In genomic region chr18:11932393-11932792, GRCh38 we compare ENCODE assay signal across 39 cellular contexts.
"Had no signal": no experiment of that assay in that cellular context is flagged by ENCODE, and none has a peak within 500 bp of the region (broad histone marks: within the 10 kb centered on the region; RNA-seq: fewer than 3 reads in every experiment).

No MANE protein-coding gene starts in this region.

- H3K4me1 ChIP-seq: adrenal gland, ascending aorta, body of pancreas, breast epithelium had no signal

- ATAC-seq: activated naive CD4-positive, alpha-beta T cell treated with anti-CD3 and anti-CD28 coated beads, Interleukin-2, amount 50 U/mL, for 72 hours; activated T-cell treated with anti-CD3 and anti-CD28 coated beads, Interleukin-2, amount 50 U/mL, for 4 hours; activated T-cell treated with anti-CD3 and anti-CD28 coated beads, Interleukin-2, amount 50 U/mL, for 72 hours; activated T-helper 17 cell treated with anti-CD3 and anti-CD28 coated beads, Interleukin-2, amount 50 U/mL, for 72 hours; body of pancreas had no signal

- H3K27ac Mint-ChIP-seq: activated naive CD4-positive, alpha-beta T cell treated with anti-CD3 and anti-CD28 coated beads for 36 hours; activated naive CD4-positive, alpha-beta T cell treated with anti-CD3 and anti-CD28 coated beads, Interleukin-2, amount 10 ng/mL, durations not matched to agents 7 days and 5 days; activated naive CD4-positive, alpha-beta T cell treated with anti-CD3 and anti-CD28 coated beads, Interleukin-2, amount 50 U/mL, for 24 hours; activated naive CD4-positive, alpha-beta T cell treated with anti-CD3 and anti-CD28 coated beads, Interleukin-2, amount 50 U/mL, for 72 hours; activated naive CD8-positive, alpha-beta T cell; activated naive CD8-positive, alpha-beta T cell treated with anti-CD3 and anti-CD28 coated beads for 36 hours; activated naive CD8-positive, alpha-beta T cell treated with anti-CD3 and anti-CD28 coated beads, Interleukin-2, amount 10 ng/mL, durations not matched to agents 7 days and 5 days; activated T-cell treated with anti-CD3 and anti-CD28 coated beads, Interleukin-2, amount 50 U/mL, for 24 hours; activated T-cell treated with anti-CD3 and anti-CD28 coated beads, Interleukin-2, amount 50 U/mL, for 72 hours; activated T-helper 1 cell treated with anti-CD3 and anti-CD28 coated beads, Interleukin-12 subunit alpha, Interleukin-12 subunit beta, Interleukin-2, Interleukin-4 antibody, amounts not matched to agents 30 ng/mL and 10 ng/mL and 1 ng/mL, durations not matched to agents 14 hours and 24 hours and 36 hours; activated T-helper 17 cell treated with anti-CD3 and anti-CD28 coated beads, Interleukin-2, amount 50 U/mL, for 72 hours; activated T-helper 2 cell treated with anti-CD3 and anti-CD28 coated beads, Interferon-gamma antibody, Interleukin-2, Interleukin-4, amounts not matched to agents 10 μg/mL and 5 μg/mL and 100 μg/mL, durations not matched to agents 14 hours and 24 hours and 36 hours; brain had no signal

- H3K4me3 Mint-ChIP-seq: activated naive CD4-positive, alpha-beta T cell treated with anti-CD3 and anti-CD28 coated beads for 36 hours; activated naive CD4-positive, alpha-beta T cell treated with anti-CD3 and anti-CD28 coated beads, Interleukin-2, amount 10 ng/mL, durations not matched to agents 7 days and 5 days; activated naive CD4-positive, alpha-beta T cell treated with anti-CD3 and anti-CD28 coated beads, Interleukin-2, amount 50 U/mL, for 24 hours; activated naive CD8-positive, alpha-beta T cell; activated naive CD8-positive, alpha-beta T cell treated with anti-CD3 and anti-CD28 coated beads for 36 hours; activated naive CD8-positive, alpha-beta T cell treated with anti-CD3 and anti-CD28 coated beads, Interleukin-2, amount 10 ng/mL, durations not matched to agents 7 days and 5 days; activated T-cell treated with anti-CD3 and anti-CD28 coated beads, Interleukin-2, amount 50 U/mL, for 24 hours; activated T-cell treated with anti-CD3 and anti-CD28 coated beads, Interleukin-2, amount 50 U/mL, for 4 hours; activated T-cell treated with anti-CD3 and anti-CD28 coated beads, Interleukin-2, amount 50 U/mL, for 72 hours; activated T-helper 1 cell treated with anti-CD3 and anti-CD28 coated beads, Interleukin-12 subunit alpha, Interleukin-12 subunit beta, Interleukin-2, Interleukin-4 antibody, amounts not matched to agents 30 ng/mL and 10 ng/mL and 1 ng/mL, durations not matched to agents 14 hours and 24 hours and 36 hours; activated T-helper 17 cell treated with anti-CD3 and anti-CD28 coated beads, Interleukin-2, amount 50 U/mL, for 72 hours; brain; central memory CD8-positive, alpha-beta T cell had no signal

- H3K27ac ChIP-seq: adrenal gland, ascending aorta, body of pancreas, brain microvascular endothelial cell, breast epithelium, cardiac muscle cell had no signal

- H3K36me3 ChIP-seq: adrenal gland, ascending aorta, brain microvascular endothelial cell, breast epithelium, cardiac muscle cell had no signal

- H3K4me3 ChIP-seq: adrenal gland, ascending aorta, body of pancreas, breast epithelium, cardiac muscle cell had no signal

- H3K4me1 Mint-ChIP-seq: activated naive CD4-positive, alpha-beta T cell treated with anti-CD3 and anti-CD28 coated beads, Interleukin-2, amount 10 ng/mL, durations not matched to agents 7 days and 5 days; activated naive CD4-positive, alpha-beta T cell treated with anti-CD3 and anti-CD28 coated beads, Interleukin-2, amount 50 U/mL, for 24 hours; activated naive CD8-positive, alpha-beta T cell treated with anti-CD3 and anti-CD28 coated beads for 36 hours; activated naive CD8-positive, alpha-beta T cell treated with anti-CD3 and anti-CD28 coated beads, Interleukin-2, amount 10 ng/mL, durations not matched to agents 7 days and 5 days; activated T-helper 17 cell treated with anti-CD3 and anti-CD28 coated beads, Interleukin-2, amount 50 U/mL, for 72 hours; brain; central memory CD8-positive, alpha-beta T cell had no signal

- H3K27me3 Mint-ChIP-seq: activated naive CD4-positive, alpha-beta T cell treated with anti-CD3 and anti-CD28 coated beads, Interleukin-2, amount 50 U/mL, for 24 hours; activated naive CD8-positive, alpha-beta T cell; activated naive CD8-positive, alpha-beta T cell treated with anti-CD3 and anti-CD28 coated beads for 36 hours; activated T-cell treated with anti-CD3 and anti-CD28 coated beads, Interleukin-2, amount 50 U/mL, for 24 hours; activated T-helper 17 cell treated with anti-CD3 and anti-CD28 coated beads, Interleukin-2, amount 50 U/mL, for 72 hours; brain; central memory CD8-positive, alpha-beta T cell had no signal

- H3K9me3 ChIP-seq: adrenal gland, ascending aorta, body of pancreas, breast epithelium had no signal

- H3K36me3 Mint-ChIP-seq: activated naive CD4-positive, alpha-beta T cell treated with anti-CD3 and anti-CD28 coated beads, Interleukin-2, amount 10 ng/mL, durations not matched to agents 7 days and 5 days; activated naive CD4-positive, alpha-beta T cell treated with anti-CD3 and anti-CD28 coated beads, Interleukin-2, amount 50 U/mL, for 24 hours; activated naive CD4-positive, alpha-beta T cell treated with anti-CD3 and anti-CD28 coated beads, Interleukin-2, amount 50 U/mL, for 72 hours; activated naive CD8-positive, alpha-beta T cell; activated naive CD8-positive, alpha-beta T cell treated with anti-CD3 and anti-CD28 coated beads for 36 hours; activated naive CD8-positive, alpha-beta T cell treated with anti-CD3 and anti-CD28 coated beads, Interleukin-2, amount 10 ng/mL, durations not matched to agents 7 days and 5 days; brain had no signal

- FAIRE-seq: astrocyte, bronchial epithelial cell had no signal

- H3K9me3 Mint-ChIP-seq: activated naive CD4-positive, alpha-beta T cell treated with anti-CD3 and anti-CD28 coated beads for 36 hours; activated naive CD4-positive, alpha-beta T cell treated with anti-CD3 and anti-CD28 coated beads, Interleukin-2, amount 10 ng/mL, durations not matched to agents 7 days and 5 days; activated naive CD4-positive, alpha-beta T cell treated with anti-CD3 and anti-CD28 coated beads, Interleukin-2, amount 50 U/mL, for 24 hours; activated naive CD4-positive, alpha-beta T cell treated with anti-CD3 and anti-CD28 coated beads, Interleukin-2, amount 50 U/mL, for 72 hours; activated naive CD8-positive, alpha-beta T cell treated with anti-CD3 and anti-CD28 coated beads for 36 hours; activated naive CD8-positive, alpha-beta T cell treated with anti-CD3 and anti-CD28 coated beads, Interleukin-2, amount 10 ng/mL, durations not matched to agents 7 days and 5 days; activated T-cell treated with anti-CD3 and anti-CD28 coated beads, Interleukin-2, amount 50 U/mL, for 24 hours; activated T-cell treated with anti-CD3 and anti-CD28 coated beads, Interleukin-2, amount 50 U/mL, for 4 hours; activated T-cell treated with anti-CD3 and anti-CD28 coated beads, Interleukin-2, amount 50 U/mL, for 72 hours; activated T-helper 1 cell treated with anti-CD3 and anti-CD28 coated beads, Interleukin-12 subunit alpha, Interleukin-12 subunit beta, Interleukin-2, Interleukin-4 antibody, amounts not matched to agents 30 ng/mL and 10 ng/mL and 1 ng/mL, durations not matched to agents 14 hours and 24 hours and 36 hours; activated T-helper 17 cell treated with anti-CD3 and anti-CD28 coated beads, Interleukin-2, amount 50 U/mL, for 72 hours; activated T-helper 2 cell treated with anti-CD3 and anti-CD28 coated beads, Interferon-gamma antibody, Interleukin-2, Interleukin-4, amounts not matched to agents 10 μg/mL and 5 μg/mL and 100 μg/mL, durations not matched to agents 14 hours and 24 hours and 36 hours; brain; central memory CD8-positive, alpha-beta T cell had no signal

- H3K27me3 ChIP-seq: adrenal gland, ascending aorta, body of pancreas, brain microvascular endothelial cell, breast epithelium, cardiac muscle cell had no signal

- DNase-seq: activated effector memory CD4-positive, alpha-beta T cell treated with anti-CD3 and anti-CD28 coated beads, Interleukin-2, amount 50 U/mL, for 16 hours; activated effector memory CD4-positive, alpha-beta T cell treated with Interleukin-2 at 50 U/mL for 16 hours; activated gamma-delta T cell; activated gamma-delta T cell treated with Interleukin-2 at 50 U/mL for 16 hours; activated naive CD4-positive, alpha-beta T cell; activated naive CD4-positive, alpha-beta T cell treated with anti-CD3 and anti-CD28 coated beads for 36 hours; activated naive CD4-positive, alpha-beta T cell treated with anti-CD3 and anti-CD28 coated beads, Interleukin-2, amount 10 ng/mL, durations not matched to agents 7 days and 5 days; activated naive CD4-positive, alpha-beta T cell treated with anti-CD3 and anti-CD28 coated beads, Interleukin-2, amount 50 U/mL, for 16 hours; activated naive CD4-positive, alpha-beta T cell treated with Interleukin-2 at 50 U/mL for 16 hours; activated naive CD8-positive, alpha-beta T cell treated with anti-CD3 and anti-CD28 coated beads for 36 hours; activated naive CD8-positive, alpha-beta T cell treated with anti-CD3 and anti-CD28 coated beads, Interleukin-2, amount 10 ng/mL, durations not matched to agents 7 days and 5 days; activated T-cell treated with anti-CD3 and anti-CD28 coated beads for 4 hours; activated T-cell treated with anti-CD3 and anti-CD28 coated beads, Interleukin-2, amount 50 U/mL, for 1 hour; activated T-cell treated with anti-CD3 and anti-CD28 coated beads, Interleukin-2, amount 50 U/mL, for 24 hours; activated T-cell treated with anti-CD3 and anti-CD28 coated beads, Interleukin-2, amount 50 U/mL, for 4 hours; activated T-cell treated with anti-CD3 and anti-CD28 coated beads, Interleukin-2, amount 50 U/mL, for 48 hours; activated T-cell treated with anti-CD3 and anti-CD28 coated beads, Interleukin-2, amount 50 U/mL, for 72 hours; adrenal gland; amniotic stem cell; amygdala; anterior cingulate cortex; body of pancreas; brain microvascular endothelial cell; caudate nucleus; central memory CD4-positive, alpha-beta T cell; cerebellar nuclear complex had no signal
